26 cellular contexts compared by ENCODE assay signal in genomic region chr6:82686719-82687118, GRCh38.
"Had no signal": no experiment of that assay in that cellular context is flagged by ENCODE, and none has a peak within 500 bp of the region (broad histone marks: within the 10 kb centered on the region; RNA-seq: fewer than 3 reads in every experiment).

No MANE protein-coding gene starts in this region.

- ATAC-seq: activated CD8-positive, alpha-beta T cell treated with anti-CD3 and anti-CD28 coated beads for 36 hours; activated naive CD4-positive, alpha-beta T cell treated with anti-CD3 and anti-CD28 coated beads, Interleukin-2, amount 50 U/mL, for 72 hours; activated T-cell treated with anti-CD3 and anti-CD28 coated beads, Interleukin-2, amount 50 U/mL, for 4 hours; activated T-helper 17 cell treated with anti-CD3 and anti-CD28 coated beads, Interleukin-2, amount 50 U/mL, for 72 hours; esophagus mucosa; gastrocnemius medialis; heart left ventricle; WTC11 had no signal

- H3K27ac ChIP-seq: ascending aorta, breast epithelium, cardiac muscle cell, colonic mucosa, gastrocnemius medialis, heart left ventricle, VCaP had no signal

- H3K27me3 ChIP-seq: ascending aorta, breast epithelium, cardiac muscle cell, colonic mucosa, gastrocnemius medialis, heart left ventricle had no signal

- DNase-seq: activated CD4-positive, alpha-beta T cell treated with anti-CD3 and anti-CD28 coated beads for 48 hours; activated CD4-positive, alpha-beta T cell treated with anti-CD3 and anti-CD28 coated beads, Interleukin-2, amount 50 U/mL, for 1 hour; activated CD4-positive, alpha-beta T cell treated with anti-CD3 and anti-CD28 coated beads, Interleukin-2, amount 50 U/mL, for 48 hours; activated CD8-positive, alpha-beta memory T cell treated with anti-CD3 and anti-CD28 coated beads for 24 hours; activated CD8-positive, alpha-beta T cell treated with anti-CD3 and anti-CD28 coated beads for 36 hours; activated effector memory CD4-positive, alpha-beta T cell treated with anti-CD3 and anti-CD28 coated beads, Interleukin-2, amount 50 U/mL, for 16 hours; activated naive CD4-positive, alpha-beta T cell treated with anti-CD3 and anti-CD28 coated beads, Interleukin-2, amount 10 ng/mL, durations not matched to agents 7 days and 5 days; activated naive CD8-positive, alpha-beta T cell treated with anti-CD3 and anti-CD28 coated beads, Interleukin-2, amount 10 ng/mL, durations not matched to agents 7 days and 5 days; activated T-cell treated with anti-CD3 and anti-CD28 coated beads, Interleukin-2, amount 50 U/mL, for 4 hours; central memory CD4-positive, alpha-beta T cell; cerebellar nuclear complex; colonic mucosa; effector CD8-positive, alpha-beta T cell; foreskin fibroblast; gastrocnemius medialis; glutamatergic neuron; heart left ventricle; T-helper 2 cell had no signal

- H3K9me3 ChIP-seq: ascending aorta, breast epithelium, colonic mucosa, gastrocnemius medialis, heart left ventricle had no signal

- H3K4me3 ChIP-seq: ascending aorta, breast epithelium, cardiac muscle cell, colonic mucosa, gastrocnemius medialis, heart left ventricle had no signal

- H3K36me3 ChIP-seq: ascending aorta, breast epithelium, cardiac muscle cell, colonic mucosa, gastrocnemius medialis, heart left ventricle had no signal

- H3K4me1 ChIP-seq: ascending aorta, breast epithelium, colonic mucosa, gastrocnemius medialis, heart left ventricle had no signal
